ENCODE assay signal across 2 cellular contexts in genomic region chr1:198212675-198213074, GRCh38.
TF ChIP-seq lines count a peak whose summit lies in the region.

No MANE protein-coding gene starts in this region.

TF ChIP-seq in IMR-90, 13 proteins besides CTCF, POLR2A, EP300 and RAD21:
- TF ChIP-seq CHD1 (IDR thresholded peaks at IDR 0.05; ENCODE audit: low read depth, low read length) (no peak), NFE2L2 (IDR thresholded peaks at IDR 0.05; ENCODE audit: low read depth, low read length) (peak; percentile 50; the same call in 1 of the 2 replicates), SMC3 (IDR thresholded peaks at IDR 0.05; ENCODE audit: low read depth, low read length) (peak; percentile 11; the same call in 1 of the 2 replicates), MAFK (IDR thresholded peaks at IDR 0.05; ENCODE audit: low read depth, low read length) (peak; percentile 30; the same call in 1 of the 2 replicates), MXI1 (IDR thresholded peaks at IDR 0.05; ENCODE audit: borderline replicate concordance, low read depth, low read length) (no peak), FOS (IDR thresholded peaks at IDR 0.05; ENCODE audit: low read depth, low read length) (peak; percentile 73; the same call in 1 of the 2 replicates), RCOR1 (IDR thresholded peaks at IDR 0.05; ENCODE audit: insufficient replicate concordance, low read length) (peak; percentile 48), RFX5 (IDR thresholded peaks at IDR 0.05; ENCODE audit: low read depth, low read length) (no peak), CEBPB (IDR thresholded peaks at IDR 0.05; ENCODE audit: low read depth, low read length) (peak; percentile 97)
- TF ChIP-seq, protein P1, sequence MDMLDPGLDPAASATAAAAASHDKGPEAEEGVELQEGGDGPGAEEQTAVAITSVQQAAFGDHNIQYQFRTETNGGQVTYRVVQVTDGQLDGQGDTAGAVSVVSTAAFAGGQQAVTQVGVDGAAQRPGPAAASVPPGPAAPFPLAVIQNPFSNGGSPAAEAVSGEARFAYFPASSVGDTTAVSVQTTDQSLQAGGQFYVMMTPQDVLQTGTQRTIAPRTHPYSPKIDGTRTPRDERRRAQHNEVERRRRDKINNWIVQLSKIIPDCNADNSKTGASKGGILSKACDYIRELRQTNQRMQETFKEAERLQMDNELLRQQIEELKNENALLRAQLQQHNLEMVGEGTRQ (IDR thresholded peaks at IDR 0.05; ENCODE audit: low read depth, low read length), result no peak

TF ChIP-seq in HepG2, 621 proteins besides CTCF, POLR2A, EP300 and RAD21:
- no peak for TF ChIP-seq ZNF160 (CRISPR knock-in tag; IDR thresholded peaks at IDR 0.05)
- no peak for TF ChIP-seq TAF15 (IDR thresholded peaks at IDR 0.05; ENCODE audit: low read depth, low read length, poor library complexity, severe bottlenecking)
- no peak for TF ChIP-seq NFYC (CRISPR knock-in tag; IDR thresholded peaks at IDR 0.05)
- no peak for TF ChIP-seq IRF9 (CRISPR knock-in tag; IDR thresholded peaks at IDR 0.05; ENCODE audit: borderline replicate concordance)
- TF ChIP-seq ATRX (CRISPR knock-in tag; IDR thresholded peaks at IDR 0.05; ENCODE audit: borderline replicate concordance), result no peak
- no peak for TF ChIP-seq ZNF580 (CRISPR knock-in tag; IDR thresholded peaks at IDR 0.05; ENCODE audit: borderline replicate concordance, low read depth)
- TF ChIP-seq ZBTB34 (CRISPR knock-in tag; IDR thresholded peaks at IDR 0.05), result no peak
